8 cellular contexts compared by ENCODE assay signal in the genomic region with DNA sequence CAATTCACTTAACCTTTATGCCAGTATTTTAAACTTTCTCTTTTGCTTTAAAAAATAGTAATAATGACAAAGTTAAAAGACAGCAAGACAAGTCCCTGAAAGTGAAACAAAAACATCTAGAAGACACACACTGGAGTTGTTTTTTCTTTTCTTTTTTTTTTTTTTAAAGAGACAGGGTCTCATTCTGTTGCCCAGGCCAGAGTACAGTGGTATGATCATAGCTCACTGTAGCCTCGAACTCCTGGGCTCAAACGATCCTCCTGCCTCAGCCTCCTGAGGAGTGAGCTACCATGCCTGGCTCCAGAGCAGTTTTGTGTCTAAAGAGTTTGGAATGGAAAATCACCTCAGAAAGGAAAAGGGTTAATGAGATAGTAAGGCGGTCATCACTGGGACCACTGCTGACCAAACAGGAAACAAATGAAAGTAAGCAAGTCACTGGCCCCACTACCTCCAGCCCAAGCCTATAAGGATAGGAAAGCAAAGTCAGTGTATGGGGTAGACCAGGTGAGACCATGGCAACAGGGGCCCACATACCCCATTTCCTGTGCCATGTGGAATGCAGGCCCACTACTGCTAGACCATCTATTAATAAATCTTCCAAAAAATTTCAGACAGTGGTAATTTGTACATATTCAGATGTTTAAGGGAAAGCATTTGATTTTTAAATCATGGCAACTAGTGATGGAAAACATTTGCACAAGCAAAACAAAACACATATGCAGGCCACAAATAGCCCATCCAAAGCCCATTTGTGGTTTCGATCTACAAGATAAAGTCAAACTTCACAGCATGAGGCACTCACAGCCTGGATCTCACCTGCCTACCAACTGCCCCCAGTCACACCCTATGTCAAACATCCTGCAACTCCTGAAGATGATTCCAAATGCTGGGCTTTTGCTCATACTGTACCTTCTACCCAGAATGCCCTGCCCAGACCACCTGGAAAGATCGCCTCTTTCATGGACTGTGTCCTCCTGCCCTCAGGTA.
A peak's percentile ranks its signal among the peaks of the same experiment; 100 is the strongest.
DNase-seq lines count a peak whose midpoint lies in the region; ATAC-seq and TF ChIP-seq lines count a peak whose summit lies in the region.

No MANE protein-coding gene starts in this region.

- H3K79me2 ChIP-seq in mammary epithelial cell (ENCODE audit: insufficient read depth, low read length), result peaks cover 97% of the 10 kb centered on the region

- H3K36me3 ChIP-seq in mammary epithelial cell (ENCODE audit: insufficient read depth, low read length) (peaks cover 5% of the 10 kb centered on the region), breast epithelium (no peaks in the 10 kb centered on the region), thoracic aorta (no peaks in the 10 kb centered on the region), SJCRH30 (no peaks in the 10 kb centered on the region)

- ATAC-seq in HG03135 (IDR thresholded peaks at IDR 0.05; ENCODE audit: unreplicated experiment) (peak; percentile 78), thoracic aorta (ENCODE audit: insufficient number of reproducible peaks, low FRiP score, low read depth) (no peak)

- H2AFZ ChIP-seq in mammary epithelial cell (ENCODE audit: low read depth, low read length), result no peak overlapping the region

- H3K36me3 Mint-ChIP-seq in MCF 10A (ENCODE audit: insufficient read depth, unreplicated experiment), result peaks cover 18% of the 10 kb centered on the region

- WGBS in mammary epithelial cell (ENCODE audit: low coverage, missing lambda C conversion rate), result 100% methylated on average over 5 of the region's 5 CpGs

- H3K4me1 ChIP-seq in mammary epithelial cell (ENCODE audit: insufficient read depth, low read length), result peaks cover 15% of the 10 kb centered on the region
- H3K4me1 ChIP-seq in breast epithelium, result peaks cover 0 to 13% of the 10 kb centered on the region in 2 donors
- peaks cover 4 to 21% of the 10 kb centered on the region in 2 donors for H3K4me1 ChIP-seq in thoracic aorta (ENCODE audit: control insufficient read depth in 1 of 2, low read depth in 2 of 2)
- H3K4me1 ChIP-seq in SJCRH30, result no peaks in the 10 kb centered on the region

- peaks cover 55% of the 10 kb centered on the region for H3K4me1 Mint-ChIP-seq in MCF 10A (ENCODE audit: insufficient read depth, unreplicated experiment)

- H3K4me3 ChIP-seq in mammary epithelial cell (replicated peaks in 1 of 3; ENCODE audit: insufficient read depth in 1 of 3, low read depth in 2 of 3, low read length in 3 of 3), result peak overlapping the region in 1 of 3 experiments; percentile 6
- peak overlapping the region in 1 of 3 donors; percentile 27 for H3K4me3 ChIP-seq in breast epithelium
- peak overlapping the region; percentile 31 for H3K4me3 ChIP-seq in thoracic aorta
- H3K4me3 ChIP-seq in SJCRH30, result no peak overlapping the region

- CTCF ChIA-PET in MCF 10A (lab: Yijun Ruan, JAX), result interaction anchor here (0.8 kb wide), 1 partner anchor 133 kb away, joined by 3 read pairs; no protein-coding TSS in a partner anchor
- CTCF ChIA-PET in mammary epithelial cell (lab: Charles Lee; ENCODE audit: low non-redundant PET), result no interaction called here

- no peaks in the 10 kb centered on the region for H4K20me1 ChIP-seq in mammary epithelial cell (ENCODE audit: insufficient read depth, low read length)

- H3K27me3 ChIP-seq in mammary epithelial cell (ENCODE audit: insufficient read depth, low read length), result no peaks in the 10 kb centered on the region
- H3K27me3 ChIP-seq in breast epithelium, result no peaks in the 10 kb centered on the region
- H3K27me3 ChIP-seq in thoracic aorta (replicated peaks; ENCODE audit: insufficient read depth), result no peaks in the 10 kb centered on the region
- no peaks in the 10 kb centered on the region for H3K27me3 ChIP-seq in SJCRH30

- dilution Hi-C loops in mammary epithelial cell (cut with HindIII; ENCODE audit: low sequenced_read_pairs), result no loop called here

- intact Hi-C loops in MCF 10A (cut with micrococcal nuclease), result no loop called here
- intact Hi-C loops in mammary epithelial cell (cut with micrococcal nuclease), result no loop called here
- intact Hi-C loops in breast epithelium (cut with DNase I; ENCODE audit: low total_unique reads), result no loop called here

- no peaks in the 10 kb centered on the region for H3K27me3 Mint-ChIP-seq in MCF 10A (ENCODE audit: insufficient read depth, unreplicated experiment)

- H3K4me3 Mint-ChIP-seq in MCF 10A (ENCODE audit: unreplicated experiment), result peak overlapping the region; percentile 43

- POLR2A ChIA-PET in MCF 10A (lab: Yijun Ruan, JAX), result interaction anchor here (0.8 to 4.1 kb wide), 11 partner anchors 9 to 387 kb away, joined by 3 to 22 read pairs (median 4); no protein-coding TSS in a partner anchor

- H3K9me3 Mint-ChIP-seq in MCF 10A (ENCODE audit: unreplicated experiment), result peaks cover 10% of the 10 kb centered on the region

- DNase-seq in MCF 10A (ENCODE audit: unreplicated experiment) (no peak), mammary epithelial cell (no peak), breast epithelium (ENCODE audit: low spot score in 2 of 2) (no peak), thoracic aorta (ENCODE audit: low spot score) (no peak), NCI-H2081 (lab: John Stamatoyannopoulos, UW) (no peak), SJCRH30 (no peak), iPS-NIHi7 (ENCODE audit: extremely low spot score) (no peak)

- no peak overlapping the region for H3K4me2 ChIP-seq in mammary epithelial cell (ENCODE audit: insufficient read depth, low read depth, low read length)

- in situ Hi-C loops in mammary epithelial cell (cut with MboI; ENCODE audit: low sequenced_read_pairs in 2 of 2), result no loop called here

- H3K9ac ChIP-seq in mammary epithelial cell (ENCODE audit: insufficient read depth, low read length), result no peak overlapping the region

- TF ChIP-seq CTCF in MCF 10A (IDR thresholded peaks at IDR 0.05; ENCODE audit: unreplicated experiment) (no peak), mammary epithelial cell (conservative IDR thresholded peaks at IDR 0.05 in 1 of 2, IDR thresholded peaks at IDR 0.05 in 1 of 2; ENCODE audit: extremely low read depth in 1 of 2, insufficient read depth in 1 of 2, low read depth in 1 of 2, low read length in 2 of 2) (no peak), breast epithelium (IDR thresholded peaks at IDR 0.05) (no peak), thoracic aorta (IDR thresholded peaks at IDR 0.05) (no peak)

- no peaks in the 10 kb centered on the region for H3K9me3 ChIP-seq in mammary epithelial cell (replicated peaks; ENCODE audit: insufficient read depth, low read length)
- H3K9me3 ChIP-seq in breast epithelium, result peaks cover 4 to 14% of the 10 kb centered on the region in 2 donors
- H3K9me3 ChIP-seq in thoracic aorta, result no peaks in the 10 kb centered on the region
- H3K9me3 ChIP-seq in SJCRH30 (replicated peaks), result no peaks in the 10 kb centered on the region

- no TSS peak for BruUV-seq in MCF 10A (replicated peaks; lab: Mats Ljungman, UMichigan)
- BruUV-seq in mammary epithelial cell (replicated peaks; lab: Mats Ljungman, UMichigan), result no TSS peak

- H3K27ac Mint-ChIP-seq in MCF 10A (ENCODE audit: low read depth, unreplicated experiment), result peak overlapping the region; percentile 78

- H3K27ac ChIP-seq in mammary epithelial cell (ENCODE audit: insufficient read depth, low read depth, low read length) (no peak overlapping the region), breast epithelium (peak overlapping the region; percentile 22 to 50), thoracic aorta (no peak overlapping the region), SJCRH30 (no peak overlapping the region)

- TF ChIP-seq POLR2A in breast epithelium (IDR thresholded peaks at IDR 0.05), result no peak

Comparison
In these comparisons a context has a peak if more than half of its experiments do, and no peak if none do; other contexts are left out.
1. H3K27ac ChIP-seq: peak in breast epithelium (2 of 2); none in mammary epithelial cell (single experiment), thoracic aorta (0 of 2) and SJCRH30 (single experiment).